In genomic region chr12:107564946-107565345, GRCh38 we compare ENCODE assay signal across 10 cellular contexts.
DNase-seq lines count a peak whose midpoint lies in the region; ATAC-seq and TF ChIP-seq lines count a peak whose summit lies in the region.
"Had no signal": no experiment of that assay in that cellular context is flagged by ENCODE, and none has a peak within 500 bp of the region (broad histone marks: within the 10 kb centered on the region; RNA-seq: fewer than 3 reads in every experiment).

No MANE protein-coding gene starts in this region.

- CTCF ChIA-PET in Calu3 (lab: Charles Lee) = interaction anchor here (0.9 kb wide), 1 partner anchor 433 kb away, joined by 3 read pairs; no protein-coding TSS in a partner anchor

- WGBS in H9 (ENCODE audit: extremely low coverage, insufficient read length, low lambda C conversion rate) = no CpG with 5 or more reads among the region's 3 CpGs

- no TSS peak for BruUV-seq in Calu3 (replicated peaks; lab: Mats Ljungman, UMichigan)

- H3K56ac ChIP-seq in H9 (ENCODE audit: insufficient read length, low read depth, low read length) = no peak overlapping the region

- H3K27ac Mint-ChIP-seq in Calu3 (ENCODE audit: unreplicated experiment) (no peak overlapping the region), H9 (peak overlapping the region in 1 of 3 experiments; percentile 82; a peak in 1 of 7 replicates)
- no peak overlapping the region for H3K27ac Mint-ChIP-seq in T-helper 1 cell treated with Interleukin-12 subunit alpha and Interleukin-12 subunit beta and Interleukin-4 antibody, amounts not matched to agents 30 μg/mL and 1 μg/mL, for 36 hours

- no peak overlapping the region for H4K8ac ChIP-seq in H9 (replicated peaks; ENCODE audit: insufficient read length, low read depth, low read length)

- peaks cover 7% of the 10 kb centered on the region for H3K4me1 ChIP-seq in H9 (ENCODE audit: insufficient read depth, low read length)
- H3K4me1 ChIP-seq: body of pancreas had no signal

- H2BK120ac ChIP-seq in H9 (ENCODE audit: low read depth, low read length, poor library complexity, severe bottlenecking) = no peak overlapping the region

- TF ChIP-seq CTCF in Calu3 (IDR thresholded peaks at IDR 0.05; ENCODE audit: unreplicated experiment) (no peak), H9 (conservative IDR thresholded peaks at IDR 0.05) (peak; percentile 68), coronary artery (IDR thresholded peaks at IDR 0.05) (no peak)

- no peak overlapping the region for H3K18ac ChIP-seq in H9 (ENCODE audit: insufficient read length, low read depth, low read length)

- H3K9me3 Mint-ChIP-seq in Calu3 (ENCODE audit: low read depth, unreplicated experiment) (no peaks in the 10 kb centered on the region), H9 (no peaks in the 10 kb centered on the region)
- H3K9me3 Mint-ChIP-seq in T-helper 1 cell treated with Interleukin-12 subunit alpha and Interleukin-12 subunit beta and Interleukin-4 antibody, amounts not matched to agents 30 μg/mL and 1 μg/mL, for 36 hours = no peaks in the 10 kb centered on the region
- H3K9me3 Mint-ChIP-seq: naive B cell had no signal

- no peak overlapping the region for H4K5ac ChIP-seq in H9 (ENCODE audit: insufficient read length, low read depth, low read length)

- H3K4me1 Mint-ChIP-seq in Calu3 (ENCODE audit: low read depth, unreplicated experiment) (no peaks in the 10 kb centered on the region), H9 (peaks cover 11 to 12% of the 10 kb centered on the region in 2 experiments)
- peaks cover 25% of the 10 kb centered on the region for H3K4me1 Mint-ChIP-seq in T-helper 1 cell treated with Interleukin-12 subunit alpha and Interleukin-12 subunit beta and Interleukin-4 antibody, amounts not matched to agents 30 μg/mL and 1 μg/mL, for 36 hours (ENCODE audit: low read depth)

- DNase-seq in Calu3 = peak; percentile 5
- DNase-seq in H9 = peak; percentile 64
- peak; percentile 33 for DNase-seq in kidney tubule cell (ENCODE audit: low spot score)
- no peak for DNase-seq in coronary artery (ENCODE audit: low spot score)
- DNase-seq in SW 1271 (lab: John Stamatoyannopoulos, UW) = no peak
- no peak for DNase-seq in left colon
- DNase-seq: body of pancreas, naive B cell had no signal

- no peak overlapping the region for H3K4me3 ChIP-seq in coronary artery
- H3K4me3 ChIP-seq: body of pancreas had no signal

- H3K27ac ChIP-seq in H9 (ENCODE audit: insufficient read length, low read depth, low read length) = no peak overlapping the region
- H3K27ac ChIP-seq in coronary artery = no peak overlapping the region
- H3K27ac ChIP-seq: body of pancreas had no signal

- no peak overlapping the region for H3K23ac ChIP-seq in H9 (ENCODE audit: insufficient read length, low read depth, low read length)

- H4K20me1 ChIP-seq in H9 (ENCODE audit: control insufficient read depth, insufficient read depth, insufficient read length) = no peaks in the 10 kb centered on the region

- no peak overlapping the region for H3K9ac ChIP-seq in H9 (ENCODE audit: extremely low read depth, insufficient read length, low read length)

- H3K4me2 ChIP-seq in H9 (ENCODE audit: insufficient read depth, insufficient read length, low read length) = no peak overlapping the region

- ATAC-seq in GM18909 (IDR thresholded peaks at IDR 0.05; ENCODE audit: poor library complexity, unreplicated experiment) (no peak), left colon (no peak)
- ATAC-seq: body of pancreas had no signal

- H3K79me1 ChIP-seq in H9 (ENCODE audit: insufficient read depth, low read depth, low read length, poor library complexity, severe bottlenecking) = no peaks in the 10 kb centered on the region

- H3K27me3 Mint-ChIP-seq in Calu3 (ENCODE audit: unreplicated experiment) = peaks cover 68% of the 10 kb centered on the region
- H3K27me3 Mint-ChIP-seq in H9 (ENCODE audit: low read depth) = peaks cover 2% of the 10 kb centered on the region; the same call in 1 of the 2 replicates
- H3K27me3 Mint-ChIP-seq in T-helper 1 cell treated with Interleukin-12 subunit alpha and Interleukin-12 subunit beta and Interleukin-4 antibody, amounts not matched to agents 30 μg/mL and 1 μg/mL, for 36 hours (ENCODE audit: low read depth) = no peaks in the 10 kb centered on the region
- H3K27me3 Mint-ChIP-seq: naive B cell had no signal

- H2BK5ac ChIP-seq in H9 (ENCODE audit: insufficient read length, low read length) = no peak overlapping the region

- no peak overlapping the region for H3K14ac ChIP-seq in H9 (ENCODE audit: insufficient read depth, low read length)

- no peaks in the 10 kb centered on the region for H3K36me3 Mint-ChIP-seq in Calu3 (ENCODE audit: insufficient read depth, unreplicated experiment)
- no peaks in the 10 kb centered on the region for H3K36me3 Mint-ChIP-seq in H9 (ENCODE audit: insufficient read depth in 1 of 3, low read depth in 3 of 3)
- no peaks in the 10 kb centered on the region for H3K36me3 Mint-ChIP-seq in T-helper 1 cell treated with Interleukin-12 subunit alpha and Interleukin-12 subunit beta and Interleukin-4 antibody, amounts not matched to agents 30 μg/mL and 1 μg/mL, for 36 hours (ENCODE audit: low read depth)
- H3K36me3 Mint-ChIP-seq: naive B cell had no signal

- no peak overlapping the region for H3T11ph ChIP-seq in H9 (ENCODE audit: low read length)

- no peaks in the 10 kb centered on the region for H3K79me2 ChIP-seq in H9 (ENCODE audit: insufficient read depth, low read length)

- no peaks in the 10 kb centered on the region for H3K9me3 ChIP-seq in H9 (ENCODE audit: control insufficient read depth, low read depth, low read length)
- H3K9me3 ChIP-seq: body of pancreas had no signal

- no peak overlapping the region for H2BK15ac ChIP-seq in H9 (ENCODE audit: low read depth, low read length)

- H2AK5ac ChIP-seq in H9 (ENCODE audit: insufficient read length, low read length) = no peak overlapping the region

- H2AFZ ChIP-seq in H9 (ENCODE audit: low read length) = no peak overlapping the region

- H3K23me2 ChIP-seq in H9 (ENCODE audit: insufficient read length, low read depth, low read length, poor library complexity, severe bottlenecking) = no peaks in the 10 kb centered on the region

- no peak overlapping the region for H3K4ac ChIP-seq in H9 (ENCODE audit: low read depth, low read length)

- no peak overlapping the region for H2BK20ac ChIP-seq in H9 (ENCODE audit: low read depth, low read length, poor library complexity, severe bottlenecking)

- no peak overlapping the region for H2BK12ac ChIP-seq in H9 (ENCODE audit: insufficient read length, low read depth, low read length)

- no peak overlapping the region for H4K91ac ChIP-seq in H9 (ENCODE audit: insufficient read length, low read depth, low read length)

- H3K27me3 ChIP-seq in H9 (ENCODE audit: insufficient read depth, low read length) = no peaks in the 10 kb centered on the region
- H3K27me3 ChIP-seq: body of pancreas had no signal

- H3K4me3 Mint-ChIP-seq in Calu3 (ENCODE audit: low read depth, unreplicated experiment) (no peak overlapping the region), H9 (no peak overlapping the region; a peak in 1 of 5 replicates)
- peak overlapping the region; percentile 25 for H3K4me3 Mint-ChIP-seq in T-helper 1 cell treated with Interleukin-12 subunit alpha and Interleukin-12 subunit beta and Interleukin-4 antibody, amounts not matched to agents 30 μg/mL and 1 μg/mL, for 36 hours

- intact Hi-C loops in Calu3 (cut with micrococcal nuclease; ENCODE audit: unreplicated experiment) (no loop called here), left colon (cut with DNase I, micrococcal nuclease) (no loop called here)

Comparison
In these comparisons a context has a peak if more than half of its experiments do, and no peak if none do; other contexts are left out.
1. DNase-seq: peak in Calu3 (single experiment), H9 (single experiment) and kidney tubule cell (single experiment); none in coronary artery (single experiment), SW 1271 (0 of 2) and left colon (0 of 2).